In the genomic region with DNA sequence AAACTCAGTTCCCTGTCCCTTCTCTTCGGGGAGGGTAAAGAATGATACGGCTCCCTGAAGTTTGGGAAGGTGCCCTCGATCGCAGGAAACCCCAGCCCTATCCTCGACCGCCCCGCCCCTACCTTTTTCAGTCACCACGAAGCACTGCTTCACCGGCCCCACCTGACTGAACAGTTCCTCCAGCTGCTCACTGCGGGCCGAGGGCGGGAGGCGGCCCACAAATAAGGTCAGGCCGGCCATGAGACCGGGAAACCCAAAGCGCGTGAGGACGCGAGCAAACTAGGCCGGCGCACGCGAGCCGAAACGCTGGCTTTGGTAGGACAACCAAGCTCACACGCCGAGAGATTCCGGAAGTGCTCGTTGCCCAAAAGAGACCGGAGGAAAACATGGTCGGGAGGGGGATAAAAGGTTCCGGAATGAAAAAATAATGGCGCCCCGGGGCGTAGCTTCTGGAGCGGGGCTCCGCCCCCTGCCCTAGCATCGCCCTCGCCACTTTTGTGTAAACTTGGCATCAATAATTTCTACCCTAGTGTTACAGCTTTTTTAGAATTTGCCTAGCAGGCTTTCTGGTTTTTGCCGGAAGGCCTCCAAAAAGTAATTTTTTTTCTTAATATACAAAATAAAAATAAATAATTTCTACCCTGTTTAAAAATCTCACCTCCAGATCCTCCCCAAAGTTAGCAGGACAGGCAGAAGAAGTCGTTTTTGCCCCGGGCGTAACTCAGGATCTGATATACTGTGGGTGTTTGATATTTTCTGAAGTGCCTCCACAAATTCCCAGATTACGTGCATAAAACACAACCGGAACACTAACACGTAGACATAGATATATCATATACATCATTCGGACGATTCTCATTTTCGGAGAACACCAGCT, we compare ENCODE assay signal across 1 cellular context.
TF ChIP-seq lines count a peak whose summit lies in the region.

A gene with protein sequence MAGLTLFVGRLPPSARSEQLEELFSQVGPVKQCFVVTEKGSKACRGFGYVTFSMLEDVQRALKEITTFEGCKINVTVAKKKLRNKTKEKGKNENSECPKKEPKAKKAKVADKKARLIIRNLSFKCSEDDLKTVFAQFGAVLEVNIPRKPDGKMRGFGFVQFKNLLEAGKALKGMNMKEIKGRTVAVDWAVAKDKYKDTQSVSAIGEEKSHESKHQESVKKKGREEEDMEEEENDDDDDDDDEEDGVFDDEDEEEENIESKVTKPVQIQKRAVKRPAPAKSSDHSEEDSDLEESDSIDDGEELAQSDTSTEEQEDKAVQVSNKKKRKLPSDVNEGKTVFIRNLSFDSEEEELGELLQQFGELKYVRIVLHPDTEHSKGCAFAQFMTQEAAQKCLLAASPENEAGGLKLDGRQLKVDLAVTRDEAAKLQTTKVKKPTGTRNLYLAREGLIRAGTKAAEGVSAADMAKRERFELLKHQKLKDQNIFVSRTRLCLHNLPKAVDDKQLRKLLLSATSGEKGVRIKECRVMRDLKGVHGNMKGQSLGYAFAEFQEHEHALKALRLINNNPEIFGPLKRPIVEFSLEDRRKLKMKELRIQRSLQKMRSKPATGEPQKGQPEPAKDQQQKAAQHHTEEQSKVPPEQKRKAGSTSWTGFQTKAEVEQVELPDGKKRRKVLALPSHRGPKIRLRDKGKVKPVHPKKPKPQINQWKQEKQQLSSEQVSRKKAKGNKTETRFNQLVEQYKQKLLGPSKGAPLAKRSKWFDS (minus strand): TSS at position 355 of the 877 bp plus-strand sequence. CDS start 115 bp downstream, at position 240.

TF ChIP-seq in K562, 482 proteins besides CTCF, POLR2A, EP300 and RAD21 (continued from another document and continues in another):
- TF ChIP-seq MIER1 (IDR thresholded peaks at IDR 0.05; ENCODE audit: low read depth) (peak; percentile 76), PHTF2 (CRISPR knock-in tag; IDR thresholded peaks at IDR 0.05) (peak; percentile 16; the same call in 1 of the 2 replicates), GATA2 (CRISPR knock-in tag; IDR thresholded peaks at IDR 0.05) (no peak), FOXM1 (IDR thresholded peaks at IDR 0.05; ENCODE audit: low read depth) (peak; percentile 40; the same call in 1 of the 2 replicates), FOXM1 (CRISPR knock-in tag; IDR thresholded peaks at IDR 0.05; ENCODE audit: low read depth) (peak; percentile 87), NR2C1 (IDR thresholded peaks at IDR 0.05) (peak; percentile 82), NR2C1 (tag; IDR thresholded peaks at IDR 0.05) (peak; percentile 89), SRSF9 (IDR thresholded peaks at IDR 0.05; ENCODE audit: borderline replicate concordance, low read depth, low read length) (no peak), SNIP1 (IDR thresholded peaks at IDR 0.05; ENCODE audit: low read depth) (no peak), NR3C1 (CRISPR knock-in tag; IDR thresholded peaks at IDR 0.05) (0 out of 2 replicates have a peak, but pooled peaks have one; percentile 81), ELF2 (CRISPR knock-in tag; IDR thresholded peaks at IDR 0.05) (peak; percentile 62; the same call in 1 of the 2 replicates), ZNF282 (CRISPR knock-in tag; IDR thresholded peaks at IDR 0.05) (peak; percentile 92; the same call in 1 of the 2 replicates), ETV5 (CRISPR knock-in tag; IDR thresholded peaks at IDR 0.05; ENCODE audit: low read depth) (peak; percentile 94), CREBBP (IDR thresholded peaks at IDR 0.05; ENCODE audit: low read depth, low read length) (no peak), ZNF79 (CRISPR knock-in tag; IDR thresholded peaks at IDR 0.05; ENCODE audit: low read depth) (no peak), HDAC3 (IDR thresholded peaks at IDR 0.05; ENCODE audit: borderline replicate concordance, partially characterized antibody) (no peak), EZH2 (IDR thresholded peaks at IDR 0.05; ENCODE audit: borderline replicate concordance, low read depth, low read length) (no peak), SMARCE1 (IDR thresholded peaks at IDR 0.05) (0 out of 2 replicates have a peak, but pooled peaks have one; percentile 13), ZNF77 (CRISPR knock-in tag; IDR thresholded peaks at IDR 0.05) (no peak), SOX6 (IDR thresholded peaks at IDR 0.05) (peak; percentile 82), FIP1L1 (IDR thresholded peaks at IDR 0.05; ENCODE audit: low read depth, low read length, poor library complexity, severe bottlenecking) (peak; percentile 69), ZEB2 (IDR thresholded peaks at IDR 0.05) (peak; percentile 98), SPI1 (IDR thresholded peaks at IDR 0.05; ENCODE audit: borderline replicate concordance, low read depth, low read length) (0 out of 2 replicates have a peak, but pooled peaks have one; percentile 41), RBFOX2 (IDR thresholded peaks at IDR 0.05; ENCODE audit: low read depth, low read length) (peak; percentile 99), MXI1 (IDR thresholded peaks at IDR 0.05; ENCODE audit: low read depth, low read length) (peak; percentile 95)
- TF ChIP-seq, protein P1, sequence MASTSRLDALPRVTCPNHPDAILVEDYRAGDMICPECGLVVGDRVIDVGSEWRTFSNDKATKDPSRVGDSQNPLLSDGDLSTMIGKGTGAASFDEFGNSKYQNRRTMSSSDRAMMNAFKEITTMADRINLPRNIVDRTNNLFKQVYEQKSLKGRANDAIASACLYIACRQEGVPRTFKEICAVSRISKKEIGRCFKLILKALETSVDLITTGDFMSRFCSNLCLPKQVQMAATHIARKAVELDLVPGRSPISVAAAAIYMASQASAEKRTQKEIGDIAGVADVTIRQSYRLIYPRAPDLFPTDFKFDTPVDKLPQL (IDR thresholded peaks at IDR 0.05; ENCODE audit: extremely low read depth, insufficient read length) = peak; percentile 39
- TF ChIP-seq, protein P2, sequence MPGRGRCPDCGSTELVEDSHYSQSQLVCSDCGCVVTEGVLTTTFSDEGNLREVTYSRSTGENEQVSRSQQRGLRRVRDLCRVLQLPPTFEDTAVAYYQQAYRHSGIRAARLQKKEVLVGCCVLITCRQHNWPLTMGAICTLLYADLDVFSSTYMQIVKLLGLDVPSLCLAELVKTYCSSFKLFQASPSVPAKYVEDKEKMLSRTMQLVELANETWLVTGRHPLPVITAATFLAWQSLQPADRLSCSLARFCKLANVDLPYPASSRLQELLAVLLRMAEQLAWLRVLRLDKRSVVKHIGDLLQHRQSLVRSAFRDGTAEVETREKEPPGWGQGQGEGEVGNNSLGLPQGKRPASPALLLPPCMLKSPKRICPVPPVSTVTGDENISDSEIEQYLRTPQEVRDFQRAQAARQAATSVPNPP (IDR thresholded peaks at IDR 0.05; ENCODE audit: borderline replicate concordance, insufficient read depth, insufficient read length) = no peak
- TF ChIP-seq, protein P3, sequence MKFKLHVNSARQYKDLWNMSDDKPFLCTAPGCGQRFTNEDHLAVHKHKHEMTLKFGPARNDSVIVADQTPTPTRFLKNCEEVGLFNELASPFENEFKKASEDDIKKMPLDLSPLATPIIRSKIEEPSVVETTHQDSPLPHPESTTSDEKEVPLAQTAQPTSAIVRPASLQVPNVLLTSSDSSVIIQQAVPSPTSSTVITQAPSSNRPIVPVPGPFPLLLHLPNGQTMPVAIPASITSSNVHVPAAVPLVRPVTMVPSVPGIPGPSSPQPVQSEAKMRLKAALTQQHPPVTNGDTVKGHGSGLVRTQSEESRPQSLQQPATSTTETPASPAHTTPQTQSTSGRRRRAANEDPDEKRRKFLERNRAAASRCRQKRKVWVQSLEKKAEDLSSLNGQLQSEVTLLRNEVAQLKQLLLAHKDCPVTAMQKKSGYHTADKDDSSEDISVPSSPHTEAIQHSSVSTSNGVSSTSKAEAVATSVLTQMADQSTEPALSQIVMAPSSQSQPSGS (CRISPR knock-in tag; IDR thresholded peaks at IDR 0.05) = 0 out of 2 replicates have a peak, but pooled peaks have one; percentile 16
- TF ChIP-seq, protein P4, sequence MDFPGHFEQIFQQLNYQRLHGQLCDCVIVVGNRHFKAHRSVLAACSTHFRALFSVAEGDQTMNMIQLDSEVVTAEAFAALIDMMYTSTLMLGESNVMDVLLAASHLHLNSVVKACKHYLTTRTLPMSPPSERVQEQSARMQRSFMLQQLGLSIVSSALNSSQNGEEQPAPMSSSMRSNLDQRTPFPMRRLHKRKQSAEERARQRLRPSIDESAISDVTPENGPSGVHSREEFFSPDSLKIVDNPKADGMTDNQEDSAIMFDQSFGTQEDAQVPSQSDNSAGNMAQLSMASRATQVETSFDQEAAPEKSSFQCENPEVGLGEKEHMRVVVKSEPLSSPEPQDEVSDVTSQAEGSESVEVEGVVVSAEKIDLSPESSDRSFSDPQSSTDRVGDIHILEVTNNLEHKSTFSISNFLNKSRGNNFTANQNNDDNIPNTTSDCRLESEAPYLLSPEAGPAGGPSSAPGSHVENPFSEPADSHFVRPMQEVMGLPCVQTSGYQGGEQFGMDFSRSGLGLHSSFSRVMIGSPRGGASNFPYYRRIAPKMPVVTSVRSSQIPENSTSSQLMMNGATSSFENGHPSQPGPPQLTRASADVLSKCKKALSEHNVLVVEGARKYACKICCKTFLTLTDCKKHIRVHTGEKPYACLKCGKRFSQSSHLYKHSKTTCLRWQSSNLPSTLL (IDR thresholded peaks at IDR 0.05) = no peak
- TF ChIP-seq, protein P5, sequence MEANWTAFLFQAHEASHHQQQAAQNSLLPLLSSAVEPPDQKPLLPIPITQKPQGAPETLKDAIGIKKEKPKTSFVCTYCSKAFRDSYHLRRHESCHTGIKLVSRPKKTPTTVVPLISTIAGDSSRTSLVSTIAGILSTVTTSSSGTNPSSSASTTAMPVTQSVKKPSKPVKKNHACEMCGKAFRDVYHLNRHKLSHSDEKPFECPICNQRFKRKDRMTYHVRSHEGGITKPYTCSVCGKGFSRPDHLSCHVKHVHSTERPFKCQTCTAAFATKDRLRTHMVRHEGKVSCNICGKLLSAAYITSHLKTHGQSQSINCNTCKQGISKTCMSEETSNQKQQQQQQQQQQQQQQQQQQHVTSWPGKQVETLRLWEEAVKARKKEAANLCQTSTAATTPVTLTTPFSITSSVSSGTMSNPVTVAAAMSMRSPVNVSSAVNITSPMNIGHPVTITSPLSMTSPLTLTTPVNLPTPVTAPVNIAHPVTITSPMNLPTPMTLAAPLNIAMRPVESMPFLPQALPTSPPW (CRISPR knock-in tag; IDR thresholded peaks at IDR 0.05) = peak; percentile 84
- TF ChIP-seq, protein P6, sequence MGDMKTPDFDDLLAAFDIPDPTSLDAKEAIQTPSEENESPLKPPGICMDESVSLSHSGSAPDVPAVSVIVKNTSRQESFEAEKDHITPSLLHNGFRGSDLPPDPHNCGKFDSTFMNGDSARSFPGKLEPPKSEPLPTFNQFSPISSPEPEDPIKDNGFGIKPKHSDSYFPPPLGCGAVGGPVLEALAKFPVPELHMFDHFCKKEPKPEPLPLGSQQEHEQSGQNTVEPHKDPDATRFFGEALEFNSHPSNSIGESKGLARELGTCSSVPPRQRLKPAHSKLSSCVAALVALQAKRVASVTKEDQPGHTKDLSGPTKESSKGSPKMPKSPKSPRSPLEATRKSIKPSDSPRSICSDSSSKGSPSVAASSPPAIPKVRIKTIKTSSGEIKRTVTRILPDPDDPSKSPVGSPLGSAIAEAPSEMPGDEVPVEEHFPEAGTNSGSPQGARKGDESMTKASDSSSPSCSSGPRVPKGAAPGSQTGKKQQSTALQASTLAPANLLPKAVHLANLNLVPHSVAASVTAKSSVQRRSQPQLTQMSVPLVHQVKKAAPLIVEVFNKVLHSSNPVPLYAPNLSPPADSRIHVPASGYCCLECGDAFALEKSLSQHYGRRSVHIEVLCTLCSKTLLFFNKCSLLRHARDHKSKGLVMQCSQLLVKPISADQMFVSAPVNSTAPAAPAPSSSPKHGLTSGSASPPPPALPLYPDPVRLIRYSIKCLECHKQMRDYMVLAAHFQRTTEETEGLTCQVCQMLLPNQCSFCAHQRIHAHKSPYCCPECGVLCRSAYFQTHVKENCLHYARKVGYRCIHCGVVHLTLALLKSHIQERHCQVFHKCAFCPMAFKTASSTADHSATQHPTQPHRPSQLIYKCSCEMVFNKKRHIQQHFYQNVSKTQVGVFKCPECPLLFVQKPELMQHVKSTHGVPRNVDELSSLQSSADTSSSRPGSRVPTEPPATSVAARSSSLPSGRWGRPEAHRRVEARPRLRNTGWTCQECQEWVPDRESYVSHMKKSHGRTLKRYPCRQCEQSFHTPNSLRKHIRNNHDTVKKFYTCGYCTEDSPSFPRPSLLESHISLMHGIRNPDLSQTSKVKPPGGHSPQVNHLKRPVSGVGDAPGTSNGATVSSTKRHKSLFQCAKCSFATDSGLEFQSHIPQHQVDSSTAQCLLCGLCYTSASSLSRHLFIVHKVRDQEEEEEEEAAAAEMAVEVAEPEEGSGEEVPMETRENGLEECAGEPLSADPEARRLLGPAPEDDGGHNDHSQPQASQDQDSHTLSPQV (IDR thresholded peaks at IDR 0.05) = 0 out of 2 replicates have a peak, but pooled peaks have one; percentile 46
- TF ChIP-seq, protein P7, sequence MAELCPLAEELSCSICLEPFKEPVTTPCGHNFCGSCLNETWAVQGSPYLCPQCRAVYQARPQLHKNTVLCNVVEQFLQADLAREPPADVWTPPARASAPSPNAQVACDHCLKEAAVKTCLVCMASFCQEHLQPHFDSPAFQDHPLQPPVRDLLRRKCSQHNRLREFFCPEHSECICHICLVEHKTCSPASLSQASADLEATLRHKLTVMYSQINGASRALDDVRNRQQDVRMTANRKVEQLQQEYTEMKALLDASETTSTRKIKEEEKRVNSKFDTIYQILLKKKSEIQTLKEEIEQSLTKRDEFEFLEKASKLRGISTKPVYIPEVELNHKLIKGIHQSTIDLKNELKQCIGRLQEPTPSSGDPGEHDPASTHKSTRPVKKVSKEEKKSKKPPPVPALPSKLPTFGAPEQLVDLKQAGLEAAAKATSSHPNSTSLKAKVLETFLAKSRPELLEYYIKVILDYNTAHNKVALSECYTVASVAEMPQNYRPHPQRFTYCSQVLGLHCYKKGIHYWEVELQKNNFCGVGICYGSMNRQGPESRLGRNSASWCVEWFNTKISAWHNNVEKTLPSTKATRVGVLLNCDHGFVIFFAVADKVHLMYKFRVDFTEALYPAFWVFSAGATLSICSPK (IDR thresholded peaks at IDR 0.05; ENCODE audit: borderline replicate concordance) = 0 out of 2 replicates have a peak, but pooled peaks have one; percentile 41
- TF ChIP-seq, protein P8, sequence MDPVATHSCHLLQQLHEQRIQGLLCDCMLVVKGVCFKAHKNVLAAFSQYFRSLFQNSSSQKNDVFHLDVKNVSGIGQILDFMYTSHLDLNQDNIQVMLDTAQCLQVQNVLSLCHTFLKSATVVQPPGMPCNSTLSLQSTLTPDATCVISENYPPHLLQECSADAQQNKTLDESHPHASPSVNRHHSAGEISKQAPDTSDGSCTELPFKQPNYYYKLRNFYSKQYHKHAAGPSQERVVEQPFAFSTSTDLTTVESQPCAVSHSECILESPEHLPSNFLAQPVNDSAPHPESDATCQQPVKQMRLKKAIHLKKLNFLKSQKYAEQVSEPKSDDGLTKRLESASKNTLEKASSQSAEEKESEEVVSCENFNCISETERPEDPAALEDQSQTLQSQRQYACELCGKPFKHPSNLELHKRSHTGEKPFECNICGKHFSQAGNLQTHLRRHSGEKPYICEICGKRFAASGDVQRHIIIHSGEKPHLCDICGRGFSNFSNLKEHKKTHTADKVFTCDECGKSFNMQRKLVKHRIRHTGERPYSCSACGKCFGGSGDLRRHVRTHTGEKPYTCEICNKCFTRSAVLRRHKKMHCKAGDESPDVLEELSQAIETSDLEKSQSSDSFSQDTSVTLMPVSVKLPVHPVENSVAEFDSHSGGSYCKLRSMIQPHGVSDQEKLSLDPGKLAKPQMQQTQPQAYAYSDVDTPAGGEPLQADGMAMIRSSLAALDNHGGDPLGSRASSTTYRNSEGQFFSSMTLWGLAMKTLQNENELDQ (CRISPR knock-in tag; IDR thresholded peaks at IDR 0.05; ENCODE audit: borderline replicate concordance) = peak; percentile 91; the same call in 1 of the 2 replicates
